ENCODE assay signal across 22 cellular contexts in the genomic region with DNA sequence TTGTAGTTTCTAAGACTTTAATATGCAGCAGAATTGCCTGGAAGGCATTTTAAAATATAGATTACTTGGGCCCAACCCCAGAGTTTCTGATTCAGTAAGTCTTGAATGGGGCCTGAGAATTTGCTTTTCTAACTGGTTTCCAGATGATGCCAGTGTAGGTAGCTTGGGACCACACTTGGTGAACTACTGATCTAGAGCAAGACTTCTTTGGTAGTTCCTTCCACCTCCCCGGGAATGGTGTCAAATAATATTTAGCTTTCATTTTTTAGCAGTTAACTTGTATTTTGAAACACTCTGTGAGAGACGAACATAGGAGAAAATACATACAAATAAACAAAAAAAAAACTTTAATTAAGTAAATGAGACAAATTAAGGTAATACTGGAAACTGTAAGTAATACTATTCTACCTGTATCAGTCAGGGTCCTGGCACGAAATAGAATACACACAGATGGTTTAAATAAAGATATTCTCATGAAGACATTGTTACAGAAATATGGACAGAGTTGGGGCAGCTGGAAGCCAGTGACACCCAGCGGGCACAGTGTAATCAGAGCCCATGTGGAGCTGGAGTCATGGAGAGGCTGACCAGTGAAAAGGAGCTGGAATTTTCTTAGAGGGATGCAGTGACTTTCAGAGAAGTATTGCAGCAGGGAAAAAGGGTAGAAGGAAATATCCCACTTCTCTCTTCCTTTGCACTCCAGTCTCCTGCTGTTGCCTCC.
A peak's percentile ranks its signal among the peaks of the same experiment; 100 is the strongest.
DNase-seq lines count a peak whose midpoint lies in the region; ATAC-seq, FAIRE-seq and TF ChIP-seq lines count a peak whose summit lies in the region.
"Had no signal": no experiment of that assay in that cellular context is flagged by ENCODE, and none has a peak within 500 bp of the region (broad histone marks: within the 10 kb centered on the region; RNA-seq: fewer than 3 reads in every experiment).

No MANE protein-coding gene starts in this region.

- peak; percentile 96 to 99 (median 98) for ATAC-seq in pancreas
- ATAC-seq: GM12878 had no signal

- 28 to 39% methylated on average over 4 of the region's 4 CpGs for WGBS in pancreas, 2 donors
- WGBS in thyroid gland, 2 donors: 64 to 68% methylated on average over 4 of the region's 4 CpGs

- no peak overlapping the region for H3K4me3 Mint-ChIP-seq in chondrocyte (ENCODE audit: unreplicated experiment)
- H3K4me3 Mint-ChIP-seq: CD4-positive, CD25-positive, alpha-beta regulatory T cell; CD8-positive, alpha-beta memory T cell had no signal

- H3K27me3 ChIP-seq in pancreas (no peaks in the 10 kb centered on the region), thyroid gland (no peaks in the 10 kb centered on the region)
- H3K27me3 ChIP-seq: BE2C had no signal

- H3K4me1 ChIP-seq in pancreas (no peaks in the 10 kb centered on the region), thyroid gland (no peaks in the 10 kb centered on the region)
- H3K4me1 ChIP-seq: BE2C had no signal

- H3K36me3 ChIP-seq in pancreas (no peaks in the 10 kb centered on the region), thyroid gland (no peaks in the 10 kb centered on the region)
- H3K36me3 ChIP-seq: BE2C had no signal

- H3K27me3 Mint-ChIP-seq in chondrocyte (ENCODE audit: low read depth): peaks cover 7% of the 10 kb centered on the region
- H3K27me3 Mint-ChIP-seq: CD4-positive, CD25-positive, alpha-beta regulatory T cell; CD8-positive, alpha-beta memory T cell had no signal

- H3K36me3 Mint-ChIP-seq in chondrocyte (ENCODE audit: low read depth): no peaks in the 10 kb centered on the region
- H3K36me3 Mint-ChIP-seq: CD4-positive, CD25-positive, alpha-beta regulatory T cell; CD8-positive, alpha-beta memory T cell had no signal

- no peak overlapping the region for H3K27ac Mint-ChIP-seq in chondrocyte (ENCODE audit: unreplicated experiment)
- H3K27ac Mint-ChIP-seq: CD4-positive, CD25-positive, alpha-beta regulatory T cell; CD8-positive, alpha-beta memory T cell had no signal

- intact Hi-C loops in pancreas (cut with DNase I): no loop called here
- intact Hi-C loops in thyroid gland (cut with DNase I): no loop called here

- H3K4me1 Mint-ChIP-seq in chondrocyte (ENCODE audit: low read depth): no peaks in the 10 kb centered on the region
- H3K4me1 Mint-ChIP-seq: CD4-positive, CD25-positive, alpha-beta regulatory T cell; CD8-positive, alpha-beta memory T cell had no signal

- no peaks in the 10 kb centered on the region for H3K9me3 ChIP-seq in pancreas
- no peaks in the 10 kb centered on the region for H3K9me3 ChIP-seq in thyroid gland
- H3K9me3 ChIP-seq: BE2C had no signal

- no peak for FAIRE-seq in pancreas (lab: Jason Lieb, UNC)
- FAIRE-seq: A204.1, GM12878, GM19239, H54 had no signal

- peak; percentile 2 for DNase-seq in LHCN-M2 (ENCODE audit: low read depth)
- peak; percentile 61 for DNase-seq in OCI-M1 (lab: John Stamatoyannopoulos, UW)
- no peak for DNase-seq in chondrocyte (ENCODE audit: low spot score)
- DNase-seq in pancreas: peak in 5 of 6 donors; percentile 46 to 69 (median 60)
- DNase-seq in thyroid gland: no peak
- DNase-seq in amygdala (lab: John Stamatoyannopoulos, UW): no peak
- no peak for DNase-seq in NCI-H774 (lab: John Stamatoyannopoulos, UW)
- DNase-seq: ACHN; BE2C; C1 segment of cervical spinal cord; CD4-positive, CD25-positive, alpha-beta regulatory T cell; CD8-positive, alpha-beta memory T cell; COR-L47; DMS 273 treated with DMSO at 0.1 percent for 48 hours; DMS53; DND-41; EL; HCEC 1CT had no signal

- no peak overlapping the region for H3K4me3 ChIP-seq in pancreas
- no peak overlapping the region for H3K4me3 ChIP-seq in thyroid gland (replicated peaks in 1 of 3)
- H3K4me3 ChIP-seq: GM12878 had no signal

- TF ChIP-seq CTCF in chondrocyte (IDR thresholded peaks at IDR 0.05): peak; percentile 39
- no peak for TF ChIP-seq CTCF in pancreas (IDR thresholded peaks at IDR 0.05)
- TF ChIP-seq CTCF in thyroid gland (IDR thresholded peaks at IDR 0.05): no peak

- H3K27ac ChIP-seq in pancreas: no peak overlapping the region
- no peak overlapping the region for H3K27ac ChIP-seq in thyroid gland

- H3K9me3 Mint-ChIP-seq in chondrocyte (ENCODE audit: low read depth): no peaks in the 10 kb centered on the region

- TF ChIP-seq POLR2A in thyroid gland (IDR thresholded peaks at IDR 0.05): no peak

Comparison
In these comparisons a context has a peak if more than half of its experiments do, and no peak if none do; other contexts are left out.
1. DNase-seq: peak in LHCN-M2 (single experiment), OCI-M1 (single experiment) and pancreas (5 of 6); none in chondrocyte (single experiment), thyroid gland (0 of 2), amygdala (0 of 56) and NCI-H774 (single experiment).